14 cellular contexts compared by ENCODE assay signal in genomic region chr14:31027847-31028246, GRCh38. TPM values are rescaled to one million over a fixed set of nuclear protein-coding genes. Genes with fewer than 3 reads are reported as not detected.
DNase-seq lines count a peak whose midpoint lies in the region; ATAC-seq and TF ChIP-seq lines count a peak whose summit lies in the region.
"Had no signal": no experiment of that assay in that cellular context is flagged by ENCODE, and none has a peak within 500 bp of the region (broad histone marks: within the 10 kb centered on the region; RNA-seq: fewer than 3 reads in every experiment).

No MANE protein-coding gene starts in this region.

- TF ChIP-seq CTCF in fibroblast of villous mesenchyme (IDR thresholded peaks at IDR 0.05; ENCODE audit: insufficient read depth, low read depth, low read length) (no peak), stomach (IDR thresholded peaks at IDR 0.05) (no peak)

- H3K36me3 ChIP-seq in SK-N-MC (ENCODE audit: insufficient read depth, low read length) (peaks cover 3% of the 10 kb centered on the region; the same call in 1 of the 2 replicates), stomach (no peaks in the 10 kb centered on the region)
- H3K36me3 ChIP-seq: gastrocnemius medialis had no signal

- H3K9me3 ChIP-seq in SK-N-MC (ENCODE audit: low read depth, low read length) (no peaks in the 10 kb centered on the region), stomach (no peaks in the 10 kb centered on the region)
- H3K9me3 ChIP-seq: gastrocnemius medialis had no signal

- 88 to 100% (median 97%) methylated on average over 1 of the region's 1 CpG for WGBS in stomach, 5 donors

- no peaks in the 10 kb centered on the region for H3K27me3 ChIP-seq in stomach
- H3K27me3 ChIP-seq: gastrocnemius medialis had no signal

- H3K9ac ChIP-seq in SK-N-MC (ENCODE audit: insufficient read length): peak overlapping the region; percentile 75

- H3K4me3 ChIP-seq in SK-N-MC (peak overlapping the region; percentile 97), fibroblast of villous mesenchyme (ENCODE audit: low read depth, low read length) (peak overlapping the region; percentile 92), stomach (peak overlapping the region in 1 of 4 donors; percentile 98)

- intact Hi-C loops in stomach (cut with DNase I; ENCODE audit: low total_unique reads): no loop called here

- no peak for ATAC-seq in HG02642 (IDR thresholded peaks at IDR 0.05; ENCODE audit: poor library complexity, unreplicated experiment)
- ATAC-seq: gastrocnemius medialis, left cardiac atrium had no signal

- DNase-seq in NOMO-1 (lab: John Stamatoyannopoulos, UW; ENCODE audit: unreplicated experiment in 2 of 2): peak; percentile 18 to 27
- DNase-seq in NOMO-1 treated with dmso at 0.1 percent for 144 hours (lab: John Stamatoyannopoulos, UW; ENCODE audit: unreplicated experiment): no peak
- DNase-seq in SK-N-MC (ENCODE audit: low read depth, low spot score): no peak
- DNase-seq in fibroblast of villous mesenchyme (ENCODE audit: low read depth): no peak
- DNase-seq in stomach: no peak
- DNase-seq in anterior cingulate cortex (lab: John Stamatoyannopoulos, UW): no peak
- DNase-seq in activated gamma-delta T cell treated with Interleukin-2 at 50 U/mL for 16 hours: no peak
- DNase-seq: activated CD4-positive, CD25-positive, alpha-beta regulatory T cell; cortex of kidney; left cardiac atrium; NCI-H1436 treated with DMSO at 0.1 percent for 48 hours; Right ventricle myocardium superior had no signal

- peaks cover 9 to 45% (median 23%) of the 10 kb centered on the region in 4 donors for H3K4me1 ChIP-seq in stomach

- TF ChIP-seq POLR2A in stomach (IDR thresholded peaks at IDR 0.05): no peak

- TF ChIP-seq EP300 in stomach (IDR thresholded peaks at IDR 0.05): no peak

- H3K27ac ChIP-seq in SK-N-MC (peak overlapping the region; percentile 92), stomach (peak overlapping the region in 3 of 5 donors; percentile 99 to 100 (median 100))

RNA-seq across cellular contexts. Expression of gene STRN3, which starts 1.7 kb away (rescaled TPM):
- total RNA-seq in fibroblast of villous mesenchyme (53.5 and 83.3 TPM in 2 replicates), stomach (10 to 100 TPM; 13.9 to 91.8 (median 42.4) TPM)
- polyA plus RNA-seq in stomach: 10 to 100 TPM in 2 of 3 donors, 1 to 10 TPM in 1; 8.1 to 11.3 (median 10.5) TPM

RNA-seq across cellular contexts. Expression of gene AP4S1, which starts 2.4 kb away (rescaled TPM):
- total RNA-seq in fibroblast of villous mesenchyme (5.6 and 6.1 TPM in 2 replicates), stomach (10 to 100 TPM in 1 of 5 donors, 1 to 10 TPM in 2, under 1 TPM in 1, not detected in 1; 0.45 to 15.6 (median 5.4) TPM)
- 1 to 10 TPM; 2.7 to 5.8 (median 5.0) TPM for polyA plus RNA-seq in stomach

Comparison
In these comparisons a context has a peak if more than half of its experiments do, and no peak if none do; other contexts are left out.
1. DNase-seq: peak in NOMO-1 (2 of 2); none in NOMO-1 treated with dmso at 0.1 percent for 144 hours (single experiment), SK-N-MC (single experiment), fibroblast of villous mesenchyme (single experiment), stomach (single experiment), anterior cingulate cortex (0 of 58) and activated gamma-delta T cell treated with Interleukin-2 at 50 U/mL for 16 hours (single experiment).